In genomic region chr1:183931646-183932271, GRCh38 we compare ENCODE assay signal across 18 cellular contexts.
DNase-seq lines count a peak whose midpoint lies in the region; ATAC-seq, FAIRE-seq and TF ChIP-seq lines count a peak whose summit lies in the region.
"Had no signal": no experiment of that assay in that cellular context is flagged by ENCODE, and none has a peak within 500 bp of the region (broad histone marks: within the 10 kb centered on the region; RNA-seq: fewer than 3 reads in every experiment).

No MANE protein-coding gene starts in this region.

- H3K4me3 ChIP-seq in H1 (ENCODE audit: extremely low read depth in 1 of 4, insufficient read depth in 2 of 4, low read depth in 3 of 4, low read length in 4 of 4), result no peak overlapping the region
- no peak overlapping the region for H3K4me3 ChIP-seq in left lung
- no peak overlapping the region for H3K4me3 ChIP-seq in kidney (ENCODE audit: low read length in 2 of 2)

- no peaks in the 10 kb centered on the region for H3K23me2 ChIP-seq in H1 (ENCODE audit: low read depth, low read length)

- H3K27ac ChIP-seq in H1 (ENCODE audit: low read depth, low read length), result no peak overlapping the region
- peak overlapping the region in 1 of 2 donors; percentile 28 for H3K27ac ChIP-seq in left lung
- H3K27ac ChIP-seq in kidney (ENCODE audit: low read depth in 2 of 2, low read length in 2 of 2), result no peak overlapping the region

- H3K36me3 ChIP-seq in H1 (ENCODE audit: control insufficient read depth in 2 of 4, insufficient read depth in 4 of 4, low read length in 3 of 4), result no peaks in the 10 kb centered on the region; a peak in 1 of 8 replicates
- peaks cover 0 to 31% of the 10 kb centered on the region in 2 donors for H3K36me3 ChIP-seq in left lung
- peaks cover 5 to 11% of the 10 kb centered on the region in 2 donors for H3K36me3 ChIP-seq in kidney (ENCODE audit: control insufficient read depth in 1 of 2, insufficient read depth in 2 of 2, low read length in 2 of 2)

- no peaks in the 10 kb centered on the region for H3K36me3 Mint-ChIP-seq in activated T-helper 17 cell treated with anti-CD3 and anti-CD28 coated beads, Interleukin-2, amount 50 U/mL, for 72 hours (ENCODE audit: low read depth)

- no peak overlapping the region for H3K56ac ChIP-seq in H1 (replicated peaks; ENCODE audit: insufficient read length, low read depth, low read length)

- no peak overlapping the region for H2AFZ ChIP-seq in H1 (ENCODE audit: low read length)

- no peak overlapping the region for H3K9ac ChIP-seq in H1 (replicated peaks in 1 of 4; ENCODE audit: extremely low read depth in 1 of 4, low read depth in 3 of 4, low read length in 3 of 4)
- no peak overlapping the region for H3K9ac ChIP-seq in kidney (ENCODE audit: low read length in 2 of 2)

- H2BK15ac ChIP-seq in H1 (ENCODE audit: low read length), result no peak overlapping the region

- H4K20me1 ChIP-seq in H1 (replicated peaks in 1 of 2; ENCODE audit: control insufficient read depth in 1 of 2, insufficient read depth in 2 of 2, low read length in 2 of 2), result no peaks in the 10 kb centered on the region

- H2AK5ac ChIP-seq in H1 (ENCODE audit: low read depth, low read length), result no peak overlapping the region

- CTCF ChIA-PET in H1 (lab: Charles Lee; ENCODE audit: partially characterized antibody), result interaction anchor here (1.0 to 2.6 kb wide), 5 partner anchors 10 to 276 kb away, joined by 3 to 17 read pairs (median 5); no protein-coding TSS in a partner anchor

- FAIRE-seq in H1 (lab: Jason Lieb, UNC) (no peak), kidney (lab: Jason Lieb, UNC) (no peak)
- FAIRE-seq: GM12891 had no signal

- H3K9me3 Mint-ChIP-seq in activated T-helper 17 cell treated with anti-CD3 and anti-CD28 coated beads, Interleukin-2, amount 50 U/mL, for 72 hours, result no peaks in the 10 kb centered on the region

- no peak overlapping the region for H3K23ac ChIP-seq in H1 (ENCODE audit: insufficient read length)

- H2BK120ac ChIP-seq in H1 (replicated peaks; ENCODE audit: low read depth, low read length), result no peak overlapping the region

- no peak overlapping the region for H4K5ac ChIP-seq in H1 (ENCODE audit: insufficient read length, low read depth, low read length)

- H2BK20ac ChIP-seq in H1 (ENCODE audit: low read length), result no peak overlapping the region

- H3K27me3 ChIP-seq in H1 (replicated peaks in 1 of 4; ENCODE audit: control insufficient read depth in 3 of 4, extremely low read depth in 1 of 4, insufficient read depth in 3 of 4, low read length in 3 of 4) (no peaks in the 10 kb centered on the region), left lung (no peaks in the 10 kb centered on the region)
- H3K27me3 ChIP-seq: ascending aorta had no signal

- no peak overlapping the region for H3K14ac ChIP-seq in H1 (ENCODE audit: insufficient read length)

- POLR2A ChIA-PET in H1 (lab: Charles Lee; ENCODE audit: partially characterized antibody), result interaction anchor here (1.8 kb wide), 1 partner anchor 10 kb away, joined by 5 read pairs; no protein-coding TSS in a partner anchor

- no peak for TF ChIP-seq RAD21 in H1 (IDR thresholded peaks at IDR 0.05 in 1 of 2, conservative IDR thresholded peaks at IDR 0.05 in 1 of 2; ENCODE audit: low read depth in 2 of 2, low read length in 2 of 2)

- no peak for DNase-seq in H1 (ENCODE audit: low read depth in 1 of 2, low spot score in 2 of 2)
- DNase-seq in left lung, result no peak
- peak; percentile 66 for DNase-seq in superior temporal gyrus (ENCODE audit: extremely low spot score)
- DNase-seq in kidney, result no peak
- no peak for DNase-seq in dedifferentiated amniotic fluid mesenchymal stem cell (ENCODE audit: extremely low spot score)
- no peak for DNase-seq in UCSD-AML1 (lab: John Stamatoyannopoulos, UW; ENCODE audit: unreplicated experiment)
- DNase-seq: activated CD4-positive, CD25-positive, alpha-beta regulatory T cell; activated effector memory CD4-positive, alpha-beta T cell treated with anti-CD3 and anti-CD28 coated beads, Interleukin-2, amount 50 U/mL, for 16 hours; GDM1; Karpas-422; NCI-H1417 treated with DMSO at 0.1 percent for 48 hours; NCI-H345; stimulated activated CD4-positive, alpha-beta T cell treated with anti-CD3 and anti-CD28 coated beads, Interleukin-12 subunit alpha, Interleukin-12 subunit beta, amount 100 ng/mL, for 4 hours; stimulated activated naive CD8-positive, alpha-beta T cell treated with anti-CD3 and anti-CD28 coated beads, Interleukin-15, Interleukin-2, amounts not matched to agents 100 U/mL and 50 U/mL, for 24 hours; T-helper 17 cell had no signal

- intact Hi-C loops in left lung (cut with DNase I), result no loop called here
- intact Hi-C loops in kidney (cut with DNase I), result no loop called here

- H3K4me1 ChIP-seq in H1 (replicated peaks in 1 of 4; ENCODE audit: control insufficient read depth in 3 of 4, insufficient read depth in 4 of 4, low read length in 3 of 4), result no peaks in the 10 kb centered on the region
- H3K4me1 ChIP-seq in left lung, result no peaks in the 10 kb centered on the region
- H3K4me1 ChIP-seq in kidney (ENCODE audit: control insufficient read depth in 1 of 2, insufficient read depth in 1 of 2, low read depth in 1 of 2, low read length in 2 of 2), result peaks cover 0 to 2% of the 10 kb centered on the region in 2 donors

- no peak overlapping the region for H4K91ac ChIP-seq in H1 (replicated peaks; ENCODE audit: insufficient read length, low read length)

- no peaks in the 10 kb centered on the region for H3K79me2 ChIP-seq in H1 (ENCODE audit: control insufficient read depth in 1 of 2, insufficient read depth in 2 of 2, low read length in 2 of 2)

- H3K27me3 Mint-ChIP-seq in activated T-helper 17 cell treated with anti-CD3 and anti-CD28 coated beads, Interleukin-2, amount 50 U/mL, for 72 hours, result no peaks in the 10 kb centered on the region
- H3K27me3 Mint-ChIP-seq: T-helper 17 cell had no signal

- TF ChIP-seq POLR2A in H1 (IDR thresholded peaks at IDR 0.05; ENCODE audit: control extremely low read depth in 1 of 2, low read depth in 2 of 2, low read length in 2 of 2), result no peak

- H4K8ac ChIP-seq in H1 (ENCODE audit: extremely low read depth, insufficient read depth, low read length), result no peak overlapping the region

- no peak overlapping the region for H3K4ac ChIP-seq in H1 (replicated peaks; ENCODE audit: insufficient read length, low read depth, low read length)

- WGBS in H1 (ENCODE audit: extremely low coverage in 1 of 2, insufficient coverage in 1 of 2, insufficient read length in 1 of 2, insufficient replicate concordance in 2 of 2, low coverage in 1 of 2, low lambda C conversion rate in 2 of 2, missing lambda C conversion rate in 1 of 2), 2 experiments, result 85% methylated on average over 2 of the region's 2 CpGs; no CpG with 5 or more reads in 1 of the 2 experiments

- H3K27ac Mint-ChIP-seq in activated T-helper 17 cell treated with anti-CD3 and anti-CD28 coated beads, Interleukin-2, amount 50 U/mL, for 72 hours, result peak overlapping the region; percentile 10

- H3K4me2 ChIP-seq in H1 (ENCODE audit: insufficient read depth in 1 of 2, low read depth in 2 of 2, low read length in 2 of 2), result no peak overlapping the region

- no peak for TF ChIP-seq EP300 in H1 (IDR thresholded peaks at IDR 0.05; ENCODE audit: borderline replicate concordance in 1 of 2, low read depth in 2 of 2, low read length in 2 of 2)

- H3K79me1 ChIP-seq in H1 (ENCODE audit: low read depth, low read length), result no peaks in the 10 kb centered on the region

- no peak overlapping the region for H3K4me3 Mint-ChIP-seq in activated T-helper 17 cell treated with anti-CD3 and anti-CD28 coated beads, Interleukin-2, amount 50 U/mL, for 72 hours
- H3K4me3 Mint-ChIP-seq: T-helper 17 cell had no signal

- H2BK5ac ChIP-seq in H1 (ENCODE audit: low read depth, low read length), result no peak overlapping the region

- peaks cover 4% of the 10 kb centered on the region for H3K4me1 Mint-ChIP-seq in activated T-helper 17 cell treated with anti-CD3 and anti-CD28 coated beads, Interleukin-2, amount 50 U/mL, for 72 hours

- TF ChIP-seq CTCF in H1 (IDR thresholded peaks at IDR 0.05; ENCODE audit: control extremely low read depth in 1 of 3, insufficient read depth in 1 of 3, low read depth in 1 of 3, low read length in 3 of 3) (no peak), left lung (IDR thresholded peaks at IDR 0.05) (no peak), kidney (IDR thresholded peaks at IDR 0.05; ENCODE audit: borderline replicate concordance, extremely low read depth, insufficient read depth) (no peak)

- H3K9me3 ChIP-seq in H1 (ENCODE audit: insufficient read depth in 2 of 2, low read depth in 1 of 2, low read length in 1 of 2) (no peaks in the 10 kb centered on the region), left lung (no peaks in the 10 kb centered on the region), kidney (ENCODE audit: control insufficient read depth in 1 of 2, low read length in 2 of 2) (no peaks in the 10 kb centered on the region)
- H3K9me3 ChIP-seq: ascending aorta had no signal

- H2BK12ac ChIP-seq in H1 (ENCODE audit: low read depth, low read length), result no peak overlapping the region

- H3K18ac ChIP-seq in H1 (ENCODE audit: extremely low read depth, low read length), result no peak overlapping the region

- no peak for ATAC-seq in activated T-helper 17 cell treated with anti-CD3 and anti-CD28 coated beads, Interleukin-2, amount 50 U/mL, for 72 hours (replicated peaks)
- peak; percentile 12 for ATAC-seq in left lung
- ATAC-seq: stimulated activated naive CD8-positive, alpha-beta T cell treated with anti-CD3 and anti-CD28 coated beads, Interleukin-15, Interleukin-2, amounts not matched to agents 100 U/mL and 50 U/mL, for 24 hours; T-helper 17 cell had no signal

TF ChIP-seq in H1, 55 proteins besides CTCF, POLR2A, EP300 and RAD21:
- TF ChIP-seq SUZ12 (IDR thresholded peaks at IDR 0.05; ENCODE audit: low read length) (0 out of 2 replicates have a peak, but pooled peaks have one; percentile 10), CHD2 (IDR thresholded peaks at IDR 0.05; ENCODE audit: low read length) (no peak), JUN (IDR thresholded peaks at IDR 0.05; ENCODE audit: low read depth, low read length) (no peak), CHD1 (IDR thresholded peaks at IDR 0.05; ENCODE audit: low read depth, low read length) (no peak), SP1 (IDR thresholded peaks at IDR 0.05; ENCODE audit: low read depth, low read length) (no peak)
